27 cellular contexts compared by ENCODE assay signal in the genomic region with DNA sequence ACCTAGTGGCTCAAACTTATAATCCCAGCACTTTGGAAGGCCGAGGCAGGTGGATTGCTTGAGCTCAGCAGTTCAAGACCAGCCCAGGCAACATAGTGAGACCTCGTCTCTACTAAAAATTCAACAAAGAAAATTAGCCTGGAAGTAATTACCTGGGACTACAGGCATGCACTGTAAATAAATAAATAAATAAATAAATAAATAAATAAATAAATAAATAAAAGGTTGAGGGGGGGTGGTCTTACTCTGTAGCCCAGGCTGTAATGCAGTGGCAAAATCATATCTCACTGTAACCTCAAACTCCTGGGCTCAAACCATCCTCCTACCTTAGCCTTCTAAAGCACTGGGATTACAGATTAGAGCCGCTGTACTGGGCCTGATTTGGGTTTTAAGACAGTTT.
"Had no signal": no experiment of that assay in that cellular context is flagged by ENCODE, and none has a peak within 500 bp of the region (broad histone marks: within the 10 kb centered on the region; RNA-seq: fewer than 3 reads in every experiment).

No MANE protein-coding gene starts in this region.

- H3K4me3 ChIP-seq: coronary artery, dorsolateral prefrontal cortex, gastrocnemius medialis had no signal

- H3K27me3 ChIP-seq: brain microvascular endothelial cell, dorsolateral prefrontal cortex, gastrocnemius medialis had no signal

- ATAC-seq: activated CD4-positive, CD25-positive, alpha-beta regulatory T cell treated with anti-CD3 and anti-CD28 coated beads, Interleukin-2, amount 50 U/mL, for 24 hours; activated CD8-positive, alpha-beta T cell treated with anti-CD3 and anti-CD28 coated beads for 36 hours; activated T-cell treated with anti-CD3 and anti-CD28 coated beads, Interleukin-2, amount 50 U/mL, for 4 hours; activated T-helper 17 cell treated with anti-CD3 and anti-CD28 coated beads, Interleukin-2, amount 50 U/mL, for 72 hours; esophagus mucosa; gastrocnemius medialis; T-helper 17 cell had no signal

- H3K27ac ChIP-seq: brain microvascular endothelial cell, WERI-Rb-1 had no signal

- H3K9me3 ChIP-seq: gastrocnemius medialis had no signal

- DNase-seq: activated B cell treated with CpG ODN at 0.5 μM for 24 hours; activated CD4-positive, alpha-beta T cell treated with anti-CD3 and anti-CD28 coated beads for 48 hours; activated CD4-positive, alpha-beta T cell treated with anti-CD3 and anti-CD28 coated beads, Interleukin-2, amount 50 U/mL, for 1 hour; activated CD4-positive, alpha-beta T cell treated with anti-CD3 and anti-CD28 coated beads, Interleukin-2, amount 50 U/mL, for 48 hours; activated CD8-positive, alpha-beta memory T cell treated with anti-CD3 and anti-CD28 coated beads for 24 hours; activated CD8-positive, alpha-beta T cell treated with anti-CD3 and anti-CD28 coated beads for 36 hours; activated effector memory CD4-positive, alpha-beta T cell treated with Interleukin-2 at 50 U/mL for 16 hours; activated gamma-delta T cell treated with Interleukin-2 at 50 U/mL for 16 hours; activated naive CD4-positive, alpha-beta T cell treated with anti-CD3 and anti-CD28 coated beads, Interleukin-2, amount 50 U/mL, for 16 hours; activated naive CD4-positive, alpha-beta T cell treated with Interleukin-2 at 50 U/mL for 16 hours; activated T-cell treated with anti-CD3 and anti-CD28 coated beads, Interleukin-2, amount 50 U/mL, for 4 hours; amniotic stem cell; brain microvascular endothelial cell; dorsolateral prefrontal cortex; effector memory CD4-positive, alpha-beta T cell; endodermal cell; foreskin fibroblast; gastrocnemius medialis; glutamatergic neuron; T-helper 1 cell; T-helper 17 cell; T1000; WERI-Rb-1 had no signal

- H3K36me3 ChIP-seq: brain microvascular endothelial cell, gastrocnemius medialis, WERI-Rb-1 had no signal
